In the genomic region with DNA sequence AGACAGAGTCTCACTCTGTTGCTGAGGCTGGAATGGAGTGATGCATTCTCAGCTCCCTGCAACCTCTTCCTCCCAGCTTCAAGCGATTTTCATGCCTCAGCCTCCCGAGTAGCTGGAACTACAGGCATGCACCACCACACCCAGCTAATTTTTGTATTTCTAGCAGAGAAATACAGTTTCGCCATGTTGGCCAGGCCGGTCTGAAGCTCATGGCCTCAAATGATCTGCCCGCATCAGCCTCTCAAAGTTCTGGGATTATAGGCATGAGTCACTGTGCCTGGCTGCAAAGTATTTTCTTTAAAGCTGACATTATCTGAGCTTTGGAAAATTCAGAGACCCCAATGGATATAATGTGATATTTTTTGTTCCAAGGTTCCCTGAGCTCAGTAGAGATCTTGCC, we compare ENCODE assay signal across 31 cellular contexts. TPM values are rescaled to one million over a fixed set of nuclear protein-coding genes. Genes with fewer than 3 reads are reported as not detected.
"Had no signal": no experiment of that assay in that cellular context is flagged by ENCODE, and none has a peak within 500 bp of the region (broad histone marks: within the 10 kb centered on the region; RNA-seq: fewer than 3 reads in every experiment).

No MANE protein-coding gene starts in this region.

- DNase-seq: colonic mucosa; cortex of kidney; dermis blood vessel endothelial cell; dorsolateral prefrontal cortex; effector CD4-positive, alpha-beta T cell; effector CD8-positive, alpha-beta T cell; effector memory CD4-positive, alpha-beta T cell; effector memory CD8-positive, alpha-beta T cell; endodermal cell; erythroblast; esophagus squamous epithelium; foreskin fibroblast; foreskin keratinocyte; foreskin melanocyte; gastrocnemius medialis; glutamatergic neuron; head of caudate nucleus; heart left ventricle; heart right ventricle had no signal

- H3K36me3 ChIP-seq: colonic mucosa, esophagus muscularis mucosa, esophagus squamous epithelium, gastrocnemius medialis, gastroesophageal sphincter, heart left ventricle, heart right ventricle had no signal

- H3K27me3 Mint-ChIP-seq: dendritic cell treated with granulocyte-macrophage colony-stimulating factor and Interleukin-4, amounts not matched to agents 40 ng/mL and 50 ng/mL, for 4 days had no signal

- H3K27ac ChIP-seq: colonic mucosa, coronary artery, dorsolateral prefrontal cortex, epithelial cell of prostate, esophagus muscularis mucosa, esophagus squamous epithelium, foreskin keratinocyte, gastrocnemius medialis, gastroesophageal sphincter, heart left ventricle, heart right ventricle had no signal

- H3K4me1 ChIP-seq: colonic mucosa, esophagus muscularis mucosa, esophagus squamous epithelium, foreskin keratinocyte, gastrocnemius medialis, gastroesophageal sphincter, heart left ventricle, heart right ventricle had no signal

- H3K4me3 Mint-ChIP-seq: dendritic cell treated with granulocyte-macrophage colony-stimulating factor and Interleukin-4, amounts not matched to agents 40 ng/mL and 50 ng/mL, for 4 days; effector memory CD8-positive, alpha-beta T cell; endodermal cell had no signal

- H3K9me3 ChIP-seq: colonic mucosa, esophagus muscularis mucosa, esophagus squamous epithelium, gastrocnemius medialis, gastroesophageal sphincter, heart left ventricle had no signal

- H3K9me3 Mint-ChIP-seq: dendritic cell treated with granulocyte-macrophage colony-stimulating factor and Interleukin-4, amounts not matched to agents 40 ng/mL and 50 ng/mL, for 4 days; effector memory CD8-positive, alpha-beta T cell had no signal

- H3K27me3 ChIP-seq: colonic mucosa, esophagus muscularis mucosa, esophagus squamous epithelium, foreskin keratinocyte, gastrocnemius medialis, gastroesophageal sphincter, heart left ventricle had no signal

- H3K4me3 ChIP-seq: colonic mucosa, coronary artery, dorsolateral prefrontal cortex, esophagus muscularis mucosa, esophagus squamous epithelium, gastrocnemius medialis, gastroesophageal sphincter, heart left ventricle, heart right ventricle had no signal

- H3K27ac Mint-ChIP-seq: dendritic cell treated with granulocyte-macrophage colony-stimulating factor and Interleukin-4, amounts not matched to agents 40 ng/mL and 50 ng/mL, for 4 days; effector memory CD8-positive, alpha-beta T cell; endodermal cell had no signal

- ATAC-seq: effector memory CD8-positive, alpha-beta T cell; esophagus mucosa; foreskin keratinocyte; gastrocnemius medialis; gastroesophageal sphincter; heart left ventricle; heart right ventricle had no signal

RNA-seq across cellular contexts. Expression of a gene that starts 31.1 kb away (rescaled TPM):
- total RNA-seq: dermis blood vessel endothelial cell, endothelial cell of umbilical vein, epithelial cell of proximal tubule, esophagus mucosa, fibroblast of lung, fibroblast of villous mesenchyme, gastrocnemius medialis, glomerular endothelial cell had no signal
- polyA plus RNA-seq: endothelial cell of umbilical vein, fibroblast of lung, foreskin keratinocyte, heart left ventricle, heart right ventricle had no signal

RNA-seq across cellular contexts. Expression of a gene that starts 58.2 kb away (rescaled TPM):
- total RNA-seq: epithelial cell of proximal tubule, frontal cortex, gastrocnemius medialis had no signal
- polyA plus RNA-seq: fibroblast of lung, heart left ventricle had no signal
